25 cellular contexts compared by ENCODE assay signal in genomic region chr4:152364383-152364782, GRCh38.
"Had no signal": no experiment of that assay in that cellular context is flagged by ENCODE, and none has a peak within 500 bp of the region (broad histone marks: within the 10 kb centered on the region; RNA-seq: fewer than 3 reads in every experiment).

No MANE protein-coding gene starts in this region.

- H3K4me3 ChIP-seq: neural progenitor cell, ovary, right lobe of liver, sigmoid colon, stomach, thoracic aorta, thyroid gland, tibial nerve, upper lobe of left lung had no signal

- ATAC-seq: naive thymus-derived CD4-positive, alpha-beta T cell; right cardiac atrium; right lobe of liver; stimulated activated naive B cell treated with anti-CD40 and anti-IgM and Interleukin-4, amounts not matched to agents 10 μg/mL and 1 μg/mL and 100 μg/mL, for 72 hours had no signal

- H3K9ac ChIP-seq: neural progenitor cell, parathyroid adenoma had no signal

- H3K4me2 ChIP-seq: neural progenitor cell had no signal

- H3K36me3 ChIP-seq: neural progenitor cell, ovary, right lobe of liver, sigmoid colon, stomach, thoracic aorta, thyroid gland, upper lobe of left lung had no signal

- H3K27ac ChIP-seq: neural progenitor cell, ovary, parathyroid adenoma, right lobe of liver, sigmoid colon, thoracic aorta, thyroid gland, tibial nerve, upper lobe of left lung had no signal

- DNase-seq: naive thymus-derived CD4-positive, alpha-beta T cell; natural killer cell; occipital lobe; ovary; posterior cingulate gyrus; retina; right cardiac atrium; right lobe of liver; sigmoid colon; small intestine; stimulated activated CD4-positive, alpha-beta T cell treated with anti-CD3 and anti-CD28 coated beads, Interleukin-15, amount 100 ng/mL, for 24 hours; stimulated activated CD4-positive, alpha-beta T cell treated with anti-CD3 and anti-CD28 coated beads, Interleukin-2, amount 100 ng/mL, for 24 hours; stimulated activated CD4-positive, alpha-beta T cell treated with anti-CD3 and anti-CD28 coated beads, Interleukin-2, amount 100 ng/mL, for 48 hours; stimulated activated CD4-positive, alpha-beta T cell treated with anti-CD3 and anti-CD28 coated beads, Interleukin-4, amount 100 ng/mL, for 24 hours; stimulated activated naive B cell treated with anti-CD40 and anti-IgM and Interleukin-4, amounts not matched to agents 10 μg/mL and 1 μg/mL and 100 μg/mL, for 72 hours; stimulated activated naive CD4-positive, alpha-beta T cell treated with Interleukin-2 at 50 U/mL for 16 hours; stomach; thyroid gland; trophoblast cell; upper lobe of left lung had no signal

- H3K9me3 ChIP-seq: ovary, right lobe of liver, sigmoid colon, thoracic aorta, thyroid gland, upper lobe of left lung had no signal

- H3K4me1 ChIP-seq: neural progenitor cell, right lobe of liver, thyroid gland had no signal

- H3K27me3 ChIP-seq: neural progenitor cell, ovary, right lobe of liver, sigmoid colon, stomach, thyroid gland, tibial nerve, upper lobe of left lung had no signal

- FAIRE-seq: small intestine, urothelium cell line had no signal

- H2AFZ ChIP-seq: neural progenitor cell, parathyroid adenoma had no signal
